8 cellular contexts compared by ENCODE assay signal in the genomic region with DNA sequence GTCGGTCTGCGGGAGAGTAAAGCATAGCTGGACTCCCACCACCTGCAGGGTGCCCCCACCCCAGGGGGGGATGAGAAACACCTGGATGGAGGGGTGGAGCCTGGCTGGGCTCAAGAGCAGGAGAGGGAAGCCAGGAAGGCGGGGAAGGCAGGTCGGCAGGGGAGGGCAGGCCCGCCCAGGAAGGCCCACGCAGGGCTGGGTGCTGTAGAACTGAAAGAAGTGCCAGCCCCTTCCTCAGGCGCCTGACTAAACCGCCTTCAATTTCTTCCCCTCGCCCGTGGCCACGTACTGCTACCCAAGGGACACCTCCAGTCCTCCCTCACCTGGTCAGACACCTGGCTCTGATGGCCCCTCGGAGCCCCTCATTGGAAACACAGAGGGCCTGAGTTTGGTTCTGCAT.
A peak's percentile ranks its signal among the peaks of the same experiment; 100 is the strongest.
DNase-seq lines count a peak whose midpoint lies in the region; ATAC-seq and TF ChIP-seq lines count a peak whose summit lies in the region.

No MANE protein-coding gene starts in this region.

- TF ChIP-seq POLR2A in GM18505 (IDR thresholded peaks at IDR 0.05; ENCODE audit: borderline replicate concordance, extremely low read depth, insufficient read depth, insufficient read length), result no peak

- H3K4me1 Mint-ChIP-seq in immature natural killer cell, result peaks cover 70 to 96% of the 10 kb centered on the region in 2 donors
- peaks cover 66% of the 10 kb centered on the region for H3K4me1 Mint-ChIP-seq in stimulated activated effector memory CD8-positive, alpha-beta T cell treated with anti-CD3 and anti-CD28 coated beads, Interleukin-12 subunit alpha, Interleukin-12 subunit beta, amount 100 ng/mL, for 72 hours

- DNase-seq in HL-60 (ENCODE audit: low read depth in 1 of 2, low spot score in 1 of 2) (peak in 1 of 2 experiments; percentile 65), immature natural killer cell (no peak), NCI-H1694 (lab: John Stamatoyannopoulos, UW) (no peak)
- no peak for DNase-seq in stimulated activated effector memory CD8-positive, alpha-beta T cell treated with anti-CD3 and anti-CD28 coated beads, Interleukin-12 subunit alpha, Interleukin-12 subunit beta, amount 100 ng/mL, for 72 hours (ENCODE audit: low spot score in 2 of 2)

- peaks cover 0 to 7% (median 0%) of the 10 kb centered on the region in 3 donors for H3K36me3 Mint-ChIP-seq in immature natural killer cell
- H3K36me3 Mint-ChIP-seq in stimulated activated effector memory CD8-positive, alpha-beta T cell treated with anti-CD3 and anti-CD28 coated beads, Interleukin-12 subunit alpha, Interleukin-12 subunit beta, amount 100 ng/mL, for 72 hours, result no peaks in the 10 kb centered on the region

- H3K4me3 Mint-ChIP-seq in immature natural killer cell, result no peak overlapping the region
- H3K4me3 Mint-ChIP-seq in stimulated activated effector memory CD8-positive, alpha-beta T cell treated with anti-CD3 and anti-CD28 coated beads, Interleukin-12 subunit alpha, Interleukin-12 subunit beta, amount 100 ng/mL, for 72 hours, result no peak overlapping the region

- ATAC-seq in stimulated activated effector memory CD8-positive, alpha-beta T cell treated with anti-CD3 and anti-CD28 coated beads, Interleukin-12 subunit alpha, Interleukin-12 subunit beta, amount 100 ng/mL, for 72 hours, result no peak
- no peak for ATAC-seq in GM18505 (IDR thresholded peaks at IDR 0.05; ENCODE audit: unreplicated experiment)
- no peak for ATAC-seq in HG03565 (IDR thresholded peaks at IDR 0.05; ENCODE audit: unreplicated experiment)
- no peak for ATAC-seq in HG03175 (IDR thresholded peaks at IDR 0.05; ENCODE audit: unreplicated experiment)

- peak overlapping the region in 4 of 6 donors; percentile 11 to 74 (median 59) for H3K27ac Mint-ChIP-seq in immature natural killer cell
- peak overlapping the region; percentile 20 for H3K27ac Mint-ChIP-seq in stimulated activated effector memory CD8-positive, alpha-beta T cell treated with anti-CD3 and anti-CD28 coated beads, Interleukin-12 subunit alpha, Interleukin-12 subunit beta, amount 100 ng/mL, for 72 hours

- H3K27ac ChIP-seq in HL-60 (replicated peaks), result peak overlapping the region; percentile 99
- peak overlapping the region; percentile 9; the same call in 1 of the 2 replicates for H3K27ac ChIP-seq in VCaP

- peak overlapping the region; percentile 17; the same call in 1 of the 2 replicates for H3K4me3 ChIP-seq in HL-60 (replicated peaks; ENCODE audit: insufficient read depth, low read length)

- H3K27me3 Mint-ChIP-seq in immature natural killer cell (ENCODE audit: low read depth in 3 of 3), result peaks cover 0 to 1% (median 0%) of the 10 kb centered on the region in 3 donors

- TF ChIP-seq CTCF in HL-60 (IDR thresholded peaks at IDR 0.05; ENCODE audit: insufficient read depth, low read length) (no peak), VCaP (conservative IDR thresholded peaks at IDR 0.05) (no peak)

- H3K9me3 Mint-ChIP-seq in immature natural killer cell, result no peaks in the 10 kb centered on the region
- H3K9me3 Mint-ChIP-seq in stimulated activated effector memory CD8-positive, alpha-beta T cell treated with anti-CD3 and anti-CD28 coated beads, Interleukin-12 subunit alpha, Interleukin-12 subunit beta, amount 100 ng/mL, for 72 hours, result no peaks in the 10 kb centered on the region

- no peaks in the 10 kb centered on the region for H3K27me3 ChIP-seq in HL-60 (ENCODE audit: insufficient read depth, poor library complexity, severe bottlenecking)
